ENCODE assay signal across 1 cellular context in genomic region chr19:39409207-39409885, GRCh38.
TF ChIP-seq lines count a peak whose summit lies in the region.

No MANE protein-coding gene starts in this region.

TF ChIP-seq in HepG2, 621 proteins besides CTCF, POLR2A, EP300 and RAD21 (continued from another document and continues in another):
- no peak for TF ChIP-seq PREB (CRISPR knock-in tag; IDR thresholded peaks at IDR 0.05)
- TF ChIP-seq RBAK (CRISPR knock-in tag; IDR thresholded peaks at IDR 0.05): no peak
- no peak for TF ChIP-seq NFRKB (IDR thresholded peaks at IDR 0.05)
- no peak for TF ChIP-seq ZNF784 (CRISPR knock-in tag; IDR thresholded peaks at IDR 0.05; ENCODE audit: borderline replicate concordance)
- no peak for TF ChIP-seq ZNF230 (CRISPR knock-in tag; IDR thresholded peaks at IDR 0.05)
- TF ChIP-seq ZFP36L2 (CRISPR knock-in tag; IDR thresholded peaks at IDR 0.05): no peak
- no peak; the same call in 1 of the 2 replicates for TF ChIP-seq FOXO1 (CRISPR knock-in tag; IDR thresholded peaks at IDR 0.05)
- TF ChIP-seq RNF219 (CRISPR knock-in tag; IDR thresholded peaks at IDR 0.05): no peak
- no peak for TF ChIP-seq PPARG (CRISPR knock-in tag; conservative IDR thresholded peaks at IDR 0.05)
- TF ChIP-seq RNF2 (conservative IDR thresholded peaks at IDR 0.05; ENCODE audit: low read depth): no peak
- no peak for TF ChIP-seq RXRA (CRISPR knock-in tag; IDR thresholded peaks at IDR 0.05)
- TF ChIP-seq LCORL (IDR thresholded peaks at IDR 0.05): no peak
- peak; percentile 71 for TF ChIP-seq LCORL (CRISPR knock-in tag; IDR thresholded peaks at IDR 0.05)
- no peak for TF ChIP-seq ZNF562 (CRISPR knock-in tag; IDR thresholded peaks at IDR 0.05; ENCODE audit: borderline replicate concordance)
- no peak for TF ChIP-seq ZNF644 (CRISPR knock-in tag; IDR thresholded peaks at IDR 0.05; ENCODE audit: low read depth)
- TF ChIP-seq GPBP1L1 (CRISPR knock-in tag; IDR thresholded peaks at IDR 0.05): no peak
- TF ChIP-seq ATF4 (CRISPR knock-in tag; IDR thresholded peaks at IDR 0.05): no peak
- no peak for TF ChIP-seq ERF (CRISPR knock-in tag; IDR thresholded peaks at IDR 0.05)
- 0 out of 2 replicates have a peak, but pooled peaks have one; percentile 77 for TF ChIP-seq ARNT2 (CRISPR knock-in tag; IDR thresholded peaks at IDR 0.05; ENCODE audit: low read depth)
- TF ChIP-seq BRD4 (CRISPR knock-in tag; IDR thresholded peaks at IDR 0.05): no peak
- 0 out of 2 replicates have a peak, but pooled peaks have one; percentile 19 for TF ChIP-seq PHF8 (CRISPR knock-in tag; IDR thresholded peaks at IDR 0.05)
- no peak for TF ChIP-seq AKAP8 (CRISPR knock-in tag; IDR thresholded peaks at IDR 0.05)
- no peak for TF ChIP-seq ZNF468 (CRISPR knock-in tag; IDR thresholded peaks at IDR 0.05)
- peak; percentile 70; the same call in 1 of the 2 replicates for TF ChIP-seq ATF3 (CRISPR knock-in tag; IDR thresholded peaks at IDR 0.05)
- TF ChIP-seq PAWR (CRISPR knock-in tag; IDR thresholded peaks at IDR 0.05; ENCODE audit: borderline replicate concordance): no peak
- TF ChIP-seq ZBTB40 (IDR thresholded peaks at IDR 0.05): no peak
- TF ChIP-seq ZBTB40 (CRISPR knock-in tag; IDR thresholded peaks at IDR 0.05): no peak; the same call in 1 of the 2 replicates
- TF ChIP-seq ATF2 (CRISPR knock-in tag; IDR thresholded peaks at IDR 0.05): peak; percentile 83
- no peak for TF ChIP-seq ZBTB34 (CRISPR knock-in tag; IDR thresholded peaks at IDR 0.05)
- no peak for TF ChIP-seq ZNF432 (CRISPR knock-in tag; IDR thresholded peaks at IDR 0.05; ENCODE audit: borderline replicate concordance)
- no peak for TF ChIP-seq FOXK1 (CRISPR knock-in tag; IDR thresholded peaks at IDR 0.05; ENCODE audit: borderline replicate concordance, low read depth)
- TF ChIP-seq ZNF598 (CRISPR knock-in tag; IDR thresholded peaks at IDR 0.05; ENCODE audit: borderline replicate concordance): no peak
- TF ChIP-seq PRDM15 (CRISPR knock-in tag; IDR thresholded peaks at IDR 0.05): no peak
- TF ChIP-seq ZGPAT (CRISPR knock-in tag; IDR thresholded peaks at IDR 0.05): no peak
